ENCODE assay signal across 11 cellular contexts in genomic region chr3:184160456-184160855, GRCh38. TPM values are rescaled to one million over a fixed set of nuclear protein-coding genes. Genes with fewer than 3 reads are reported as not detected.
DNase-seq lines count a peak whose midpoint lies in the region; ATAC-seq and TF ChIP-seq lines count a peak whose summit lies in the region.
"Had no signal": no experiment of that assay in that cellular context is flagged by ENCODE, and none has a peak within 500 bp of the region (broad histone marks: within the 10 kb centered on the region; RNA-seq: fewer than 3 reads in every experiment).

No MANE protein-coding gene starts in this region.

- H3K4me3 ChIP-seq in SK-N-SH (ENCODE audit: low read depth in 2 of 2, low read length in 1 of 2) (no peak overlapping the region), right cardiac atrium (ENCODE audit: low read length) (no peak overlapping the region), transverse colon (no peak overlapping the region), SJCRH30 (no peak overlapping the region)
- H3K4me3 ChIP-seq: GM23338 had no signal

- 86% methylated on average over 2 of the region's 2 CpGs for WGBS in SK-N-SH (ENCODE audit: low lambda C conversion rate)
- 23% methylated on average over 2 of the region's 2 CpGs for WGBS in right cardiac atrium
- WGBS in transverse colon (ENCODE audit: low coverage in 1 of 2), 2 donors: 47 to 80% methylated on average over 1 to 2 of the region's 2 CpGs

- no peak for TF ChIP-seq EP300 in SK-N-SH (IDR thresholded peaks at IDR 0.05; ENCODE audit: borderline replicate concordance in 1 of 2, low read depth in 1 of 2, low read length in 1 of 2)
- TF ChIP-seq EP300 in transverse colon (IDR thresholded peaks at IDR 0.05; ENCODE audit: low read depth): no peak

- peaks cover 92% of the 10 kb centered on the region for H3K79me2 ChIP-seq in SK-N-SH (ENCODE audit: insufficient read depth)

- H3K27me3 Mint-ChIP-seq in WTC11 (ENCODE audit: low read depth): no peaks in the 10 kb centered on the region

- peaks cover 24% of the 10 kb centered on the region in 2 experiments for H3K36me3 ChIP-seq in SK-N-SH (replicated peaks in 1 of 2; ENCODE audit: control insufficient read depth in 1 of 2, insufficient read depth in 2 of 2, low read length in 1 of 2)
- peaks cover 0 to 18% (median 6%) of the 10 kb centered on the region in 4 donors for H3K36me3 ChIP-seq in transverse colon
- H3K36me3 ChIP-seq in SJCRH30: peaks cover 19% of the 10 kb centered on the region

- 0 out of 2 replicates have a peak overlapping the region, but pooled peaks have one; percentile 19 for H3K4me2 ChIP-seq in SK-N-SH
- H3K4me2 ChIP-seq: GM23338 had no signal

- in situ Hi-C loops in transverse colon (cut with MboI; ENCODE audit: low pct_ligation_motif_present in 1 of 4, low pct_unique_long_range_greater_than_20kb in 1 of 4, low sequenced_read_pairs in 3 of 4): no loop called here

- H2AFZ ChIP-seq in SK-N-SH (ENCODE audit: low read depth): no peak overlapping the region
- H2AFZ ChIP-seq: GM23338 had no signal

- no peaks in the 10 kb centered on the region for H3K27me3 ChIP-seq in SK-N-SH (ENCODE audit: insufficient read depth)
- H3K27me3 ChIP-seq in right cardiac atrium (ENCODE audit: control insufficient read depth, insufficient read depth): no peaks in the 10 kb centered on the region
- H3K27me3 ChIP-seq in transverse colon: no peaks in the 10 kb centered on the region
- no peaks in the 10 kb centered on the region for H3K27me3 ChIP-seq in SJCRH30

- no peak for TF ChIP-seq CTCF in SK-N-SH (IDR thresholded peaks at IDR 0.05)
- no peak for TF ChIP-seq CTCF in WTC11 (IDR thresholded peaks at IDR 0.05)
- TF ChIP-seq CTCF in transverse colon (IDR thresholded peaks at IDR 0.05): no peak

- peaks cover 12% of the 10 kb centered on the region for H3K36me3 Mint-ChIP-seq in WTC11

- no peak for DNase-seq in SK-N-SH
- no peak for DNase-seq in WTC11 (ENCODE audit: low spot score)
- no peak for DNase-seq in right cardiac atrium
- DNase-seq in transverse colon: no peak
- no peak for DNase-seq in LoVo (ENCODE audit: low spot score)
- DNase-seq in SJCRH30: no peak
- DNase-seq: NCI-H526 treated with DMSO at 0.1 percent for 48 hours had no signal

- peaks cover 12% of the 10 kb centered on the region for H3K4me1 Mint-ChIP-seq in WTC11

- CTCF ChIA-PET in SK-N-SH (lab: Yijun Ruan, JAX): interaction anchor here (1.0 kb wide), 1 partner anchor 12 kb away, joined by 7 read pairs; no protein-coding TSS in a partner anchor
- CTCF ChIA-PET in WTC11 (lab: Charles Lee): no interaction called here

- TF ChIP-seq POLR2A in transverse colon (IDR thresholded peaks at IDR 0.05): no peak

- POLR2A ChIA-PET in SK-N-SH (lab: Yijun Ruan, JAX) (no interaction called here), WTC11 (lab: Charles Lee) (no interaction called here)

- no peak for ATAC-seq in SK-N-SH treated with all-trans-retinoic acid at 6 μM for 48 hours
- no peak for ATAC-seq in WTC11
- ATAC-seq in right cardiac atrium: no peak
- ATAC-seq in GM19324 (IDR thresholded peaks at IDR 0.05; ENCODE audit: low FRiP score, unreplicated experiment): no peak
- ATAC-seq: GM23338 had no signal

- H3K9me2 ChIP-seq in SK-N-SH: no peaks in the 10 kb centered on the region

- no peaks in the 10 kb centered on the region for H3K9me3 Mint-ChIP-seq in WTC11
- H3K9me3 Mint-ChIP-seq: activated naive CD4-positive, alpha-beta T cell treated with anti-CD3 and anti-CD28 coated beads, Interleukin-2, amount 50 U/mL, for 72 hours; GM23338 had no signal

- TF ChIP-seq RAD21 in SK-N-SH (IDR thresholded peaks at IDR 0.05; ENCODE audit: low read length): no peak

- no peak overlapping the region for H3K4me3 Mint-ChIP-seq in WTC11
- H3K4me3 Mint-ChIP-seq: GM23338 had no signal

- no peak overlapping the region for H3K27ac ChIP-seq in SK-N-SH (ENCODE audit: low read depth in 2 of 2, low read length in 1 of 2)
- H3K27ac ChIP-seq in right cardiac atrium (ENCODE audit: low read length): peak overlapping the region; percentile 96
- H3K27ac ChIP-seq in transverse colon: peak overlapping the region; percentile 50 to 98 (median 67)
- no peak overlapping the region for H3K27ac ChIP-seq in SJCRH30

- peaks cover 9% of the 10 kb centered on the region for H3F3A ChIP-seq in SK-N-SH (replicated peaks; ENCODE audit: insufficient read depth)

- H4K20me1 ChIP-seq in SK-N-SH (ENCODE audit: insufficient read depth): peaks cover 83% of the 10 kb centered on the region

- H3K27ac Mint-ChIP-seq in WTC11: peak overlapping the region; percentile 8
- H3K27ac Mint-ChIP-seq: activated naive CD4-positive, alpha-beta T cell treated with anti-CD3 and anti-CD28 coated beads, Interleukin-2, amount 50 U/mL, for 72 hours; GM23338 had no signal

- H3K9me3 ChIP-seq in SK-N-SH (no peaks in the 10 kb centered on the region), right cardiac atrium (ENCODE audit: control insufficient read depth, low read length) (no peaks in the 10 kb centered on the region), transverse colon (no peaks in the 10 kb centered on the region), SJCRH30 (replicated peaks) (no peaks in the 10 kb centered on the region)

- H3K4me1 ChIP-seq in SK-N-SH (ENCODE audit: control insufficient read depth in 1 of 2, insufficient read depth in 2 of 2, low read depth in 1 of 2, low read length in 1 of 2): peaks cover 13% of the 10 kb centered on the region in 2 experiments; a peak in 3 of 4 replicates
- peaks cover 20% of the 10 kb centered on the region for H3K4me1 ChIP-seq in right cardiac atrium (ENCODE audit: control insufficient read depth, insufficient read depth, low read length)
- H3K4me1 ChIP-seq in transverse colon: peaks cover 20 to 50% (median 31%) of the 10 kb centered on the region in 4 donors
- 0 out of 2 replicates have a peak, but pooled peaks cover 4% of the 10 kb centered on the region for H3K4me1 ChIP-seq in SJCRH30

- intact Hi-C loops in right cardiac atrium (cut with DNase I) (no loop called here), transverse colon (cut with DNase I; ENCODE audit: low total_unique reads) (no loop called here)

- no peak overlapping the region for H3K9ac ChIP-seq in SK-N-SH

TF ChIP-seq in SK-N-SH, 30 proteins besides CTCF, POLR2A, EP300 and RAD21 (continues in another document):
- TF ChIP-seq USF1 (IDR thresholded peaks at IDR 0.05; ENCODE audit: borderline replicate concordance, low read depth) (no peak), TCF12 (IDR thresholded peaks at IDR 0.05) (no peak)

TF ChIP-seq in WTC11, 78 proteins besides CTCF, POLR2A, EP300 and RAD21 (continues in another document):
- no peak for TF ChIP-seq JUN (CRISPR knock-in tag; IDR thresholded peaks at IDR 0.05)
- no peak for TF ChIP-seq ZBTB43 (CRISPR knock-in tag; IDR thresholded peaks at IDR 0.05)
- TF ChIP-seq ERG (CRISPR knock-in tag; IDR thresholded peaks at IDR 0.05): no peak
- TF ChIP-seq CREB1 (CRISPR knock-in tag; IDR thresholded peaks at IDR 0.05): no peak

RNA-seq across cellular contexts. Expression of gene DVL3, which starts 5.3 kb away (rescaled TPM):
- polyA plus RNA-seq in SK-N-SH (2012; rRNA removed): 29.6 and 30.1 TPM in 2 replicates
- polyA plus RNA-seq in SK-N-SH (2012; cell fraction: cytosol; rRNA removed): 16.3 and 19.3 TPM in 2 replicates
- 117 and 125 TPM in 2 replicates for polyA plus RNA-seq in SK-N-SH (2012; cell fraction: nucleus; rRNA removed)
- 64.5 to 76.2 TPM (median 66.5 TPM) in 3 replicates for total RNA-seq in WTC11 (2021)
- total RNA-seq in right cardiac atrium: 10 to 100 TPM; 61.1 to 67.4 (median 65.3) TPM
- 39.8 TPM for polyA plus RNA-seq in right cardiac atrium
- 100 to 1,000 TPM in 1 of 4 donors, 10 to 100 TPM in 3; 54.1 to 174 (median 65.7) TPM for total RNA-seq in transverse colon
- total RNA-seq in SJCRH30 (2014; rRNA removed; shearing (Covaris generic)): 38.5 and 43.7 TPM in 2 replicates

RNA-seq across cellular contexts. Expression of gene AP2M1, which starts 14.2 kb away (rescaled TPM):
- polyA plus RNA-seq in SK-N-SH (2012; rRNA removed) (645 and 759 TPM in 2 replicates), right cardiac atrium (330 TPM)
- 537 and 665 TPM in 2 replicates for polyA plus RNA-seq in SK-N-SH (2012; cell fraction: cytosol; rRNA removed)
- polyA plus RNA-seq in SK-N-SH (2012; cell fraction: nucleus; rRNA removed): 480 and 683 TPM in 2 replicates
- total RNA-seq in WTC11 (2021) (370 to 399 TPM (median 383 TPM) in 3 replicates), right cardiac atrium (100 to 1,000 TPM; 271 to 340 (median 329) TPM), transverse colon (100 to 1,000 TPM; 153 to 318 (median 182) TPM)
- total RNA-seq in SJCRH30 (2014; rRNA removed; shearing (Covaris generic)): 194 and 196 TPM in 2 replicates

RNA-seq across cellular contexts. Expression of gene EIF2B5, which starts 25.3 kb away (rescaled TPM):
- polyA plus RNA-seq in SK-N-SH (2012; rRNA removed): 46.8 and 61.5 TPM in 2 replicates
- polyA plus RNA-seq in SK-N-SH (2012; cell fraction: cytosol; rRNA removed): 36.1 and 42.9 TPM in 2 replicates
- polyA plus RNA-seq in SK-N-SH (2012; cell fraction: nucleus; rRNA removed): 113 and 133 TPM in 2 replicates
- 36.6 to 42.3 TPM (median 38.0 TPM) in 3 replicates for total RNA-seq in WTC11 (2021)
- total RNA-seq in right cardiac atrium: 10 to 100 TPM; 30.8 to 34.5 (median 33.0) TPM
- polyA plus RNA-seq in right cardiac atrium: 28.3 TPM
- 10 to 100 TPM; 45.1 to 49.7 (median 48.1) TPM for total RNA-seq in transverse colon
- total RNA-seq in SJCRH30 (2014; rRNA removed; shearing (Covaris generic)): 42.6 and 43.0 TPM in 2 replicates

RNA-seq across cellular contexts. Expression of gene ABCF3, which starts 25.5 kb away (rescaled TPM):
- polyA plus RNA-seq in SK-N-SH (2012; rRNA removed) (55.6 and 59.2 TPM in 2 replicates), right cardiac atrium (50.9 TPM)
- 23.3 and 30.6 TPM in 2 replicates for polyA plus RNA-seq in SK-N-SH (2012; cell fraction: cytosol; rRNA removed)
- 148 and 153 TPM in 2 replicates for polyA plus RNA-seq in SK-N-SH (2012; cell fraction: nucleus; rRNA removed)
- total RNA-seq in WTC11 (2021) (49.7 to 63.6 TPM (median 50.0 TPM) in 3 replicates), right cardiac atrium (10 to 100 TPM; 59.2 to 72.9 (median 63.5) TPM), transverse colon (100 to 1,000 TPM in 2 of 4 donors, 10 to 100 TPM in 2; 58.6 to 286 (median 133) TPM)
- 29.4 and 32.6 TPM in 2 replicates for total RNA-seq in SJCRH30 (2014; rRNA removed; shearing (Covaris generic))

Comparison
In these comparisons a context has a peak if more than half of its experiments do, and no peak if none do; other contexts are left out.
1. H3K27ac ChIP-seq: peak in right cardiac atrium (single experiment) and transverse colon (4 of 4); none in SK-N-SH (0 of 2) and SJCRH30 (single experiment).